In the genomic region with DNA sequence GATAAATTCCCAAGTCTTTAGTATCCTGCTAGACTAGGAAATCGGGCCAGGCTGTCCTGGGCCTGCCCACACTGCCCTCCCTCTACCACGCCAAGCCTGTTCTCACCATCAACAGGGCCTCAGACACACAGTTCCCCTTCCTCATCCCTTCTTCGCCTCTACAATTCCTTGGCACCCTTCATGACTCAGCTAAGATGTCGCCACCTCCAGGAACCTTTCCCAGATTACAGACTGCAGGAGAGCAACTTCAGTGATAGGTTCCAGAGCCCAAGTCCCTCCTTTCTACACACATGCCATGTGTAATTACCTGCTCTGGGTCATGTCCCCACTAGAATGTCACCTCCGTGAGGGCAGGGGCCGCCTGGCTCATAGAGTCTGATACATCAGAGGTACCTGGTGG, we compare ENCODE assay signal across 17 cellular contexts. TPM values are rescaled to one million over a fixed set of nuclear protein-coding genes. Genes with fewer than 3 reads are reported as not detected.
A peak's percentile ranks its signal among the peaks of the same experiment; 100 is the strongest.
DNase-seq lines count a peak whose midpoint lies in the region; ATAC-seq, FAIRE-seq and TF ChIP-seq lines count a peak whose summit lies in the region.
"Had no signal": no experiment of that assay in that cellular context is flagged by ENCODE, and none has a peak within 500 bp of the region (broad histone marks: within the 10 kb centered on the region; RNA-seq: fewer than 3 reads in every experiment).

No MANE protein-coding gene starts in this region.

- FAIRE-seq in K562 (lab: Jason Lieb, UNC): no peak
- FAIRE-seq: A549, HTR-8/SVneo had no signal

- CTCF ChIA-PET in HEK293 (lab: Yijun Ruan, JAX): interaction anchor here (2.2 kb wide), 1 partner anchor 32 kb away, joined by 7 read pairs; no protein-coding TSS in a partner anchor
- CTCF ChIA-PET in K562 (lab: Yijun Ruan, JAX; ENCODE audit: low intra/inter-chr PET ratio): no interaction called here

- H3K4me2 ChIP-seq in BLaER1 (peak overlapping the region; percentile 95), K562 (ENCODE audit: insufficient read depth, low read length) (no peak overlapping the region)
- H3K4me2 ChIP-seq: A549 had no signal

- H3K4me3 Mint-ChIP-seq in nephron progenitor cell: peak overlapping the region; percentile 16
- H3K4me3 Mint-ChIP-seq in effector memory CD8-positive, alpha-beta T cell: no peak overlapping the region
- H3K4me3 Mint-ChIP-seq: CD14-positive monocyte had no signal

- no peaks in the 10 kb centered on the region for H3K79me2 ChIP-seq in K562 (ENCODE audit: control insufficient read depth, insufficient read depth, low read length)

- H3K27ac ChIP-seq in BLaER1 (peak overlapping the region; percentile 93), HEK293 (ENCODE audit: extremely low read depth, low read depth, low read length) (no peak overlapping the region), K562 (ENCODE audit: extremely low read depth, low read depth, low read length) (no peak overlapping the region)
- H3K27ac ChIP-seq: A549, right lobe of liver, upper lobe of right lung had no signal

- peak overlapping the region; percentile 18 for H3K27ac Mint-ChIP-seq in nephron progenitor cell
- H3K27ac Mint-ChIP-seq in effector memory CD8-positive, alpha-beta T cell: no peak overlapping the region
- H3K27ac Mint-ChIP-seq: activated T-helper 2 cell treated with anti-CD3 and anti-CD28 coated beads, Interferon-gamma antibody, Interleukin-2, Interleukin-4, amounts not matched to agents 10 μg/mL and 5 μg/mL and 100 μg/mL, durations not matched to agents 14 hours and 24 hours and 36 hours had no signal

- in situ Hi-C loops in K562 (cut with MboI): no loop called here

- no peak for DNase-seq in K562 (ENCODE audit: extremely low read depth in 1 of 4, low spot score in 3 of 4)
- DNase-seq in nephron progenitor cell: no peak
- no peak for DNase-seq in effector memory CD8-positive, alpha-beta T cell
- DNase-seq in NCI-H2081 treated with DMSO at 0.1 percent for 48 hours (lab: John Stamatoyannopoulos, UW): no peak
- DNase-seq: central memory CD4-positive, alpha-beta T cell; effector memory CD4-positive, alpha-beta T cell; right lobe of liver; stimulated activated naive CD4-positive, alpha-beta T cell; upper lobe of right lung had no signal

- no peak for TF ChIP-seq RAD21 in K562 (CRISPR knock-in tag; conservative IDR thresholded peaks at IDR 0.05 in 1 of 2, IDR thresholded peaks at IDR 0.05 in 1 of 2)

- no peak for TF ChIP-seq EP300 in K562 (IDR thresholded peaks at IDR 0.05; ENCODE audit: low read length)

- intact Hi-C loops in K562 (cut with micrococcal nuclease): no loop called here

- H3K27me3 ChIP-seq in BLaER1: no peaks in the 10 kb centered on the region
- peaks cover 4 to 55% of the 10 kb centered on the region in 2 experiments; a peak in 4 of 5 replicates for H3K27me3 ChIP-seq in K562 (ENCODE audit: control insufficient read depth in 2 of 2, insufficient read depth in 2 of 2, low read length in 2 of 2)
- H3K27me3 ChIP-seq: right lobe of liver, upper lobe of right lung had no signal

- 12% methylated on average over 6 of the region's 6 CpGs for WGBS in K562 (ENCODE audit: insufficient coverage, low coverage, missing lambda C conversion rate)

- no TSS peak for BruUV-seq in K562 (replicated peaks; lab: Mats Ljungman, UMichigan)

- H3K9me3 Mint-ChIP-seq in nephron progenitor cell: no peaks in the 10 kb centered on the region
- no peaks in the 10 kb centered on the region for H3K9me3 Mint-ChIP-seq in effector memory CD8-positive, alpha-beta T cell
- H3K9me3 Mint-ChIP-seq: activated T-helper 2 cell treated with anti-CD3 and anti-CD28 coated beads, Interferon-gamma antibody, Interleukin-2, Interleukin-4, amounts not matched to agents 10 μg/mL and 5 μg/mL and 100 μg/mL, durations not matched to agents 14 hours and 24 hours and 36 hours; CD14-positive monocyte had no signal

- peaks cover 44% of the 10 kb centered on the region for H3K4me1 Mint-ChIP-seq in nephron progenitor cell
- peaks cover 16% of the 10 kb centered on the region in 2 donors for H3K4me1 Mint-ChIP-seq in effector memory CD8-positive, alpha-beta T cell (ENCODE audit: low read depth in 2 of 2)

- H3K36me3 Mint-ChIP-seq in nephron progenitor cell (ENCODE audit: low read depth): no peaks in the 10 kb centered on the region
- peaks cover 3% of the 10 kb centered on the region for H3K36me3 Mint-ChIP-seq in effector memory CD8-positive, alpha-beta T cell (ENCODE audit: insufficient read depth)
- H3K36me3 Mint-ChIP-seq: CD14-positive monocyte had no signal

- no peak overlapping the region for H2AFZ ChIP-seq in K562 (ENCODE audit: low read depth, low read length)

- peak overlapping the region; percentile 40; the same call in 1 of the 2 replicates for H3K4me3 ChIP-seq in BLaER1
- H3K4me3 ChIP-seq in HEK293 (ENCODE audit: low read depth, low read length): no peak overlapping the region
- H3K4me3 ChIP-seq in K562: no peak overlapping the region
- H3K4me3 ChIP-seq: A549, right lobe of liver, upper lobe of right lung had no signal

- POLR2A ChIA-PET in HEK293 (lab: Yijun Ruan, JAX): no interaction called here
- POLR2A ChIA-PET in K562 (lab: Yijun Ruan, JAX): interaction anchor here (0.6 to 2.4 kb wide), 5 partner anchors 11 to 31 kb away, joined by 3 to 9 read pairs (median 3); partner anchors contain the start of gene NFYC

- H3K27me3 Mint-ChIP-seq in nephron progenitor cell (ENCODE audit: low read depth, poor library complexity): peaks cover 4% of the 10 kb centered on the region
- no peaks in the 10 kb centered on the region for H3K27me3 Mint-ChIP-seq in effector memory CD8-positive, alpha-beta T cell

- H3K4me1 ChIP-seq in BLaER1 (peaks cover 84% of the 10 kb centered on the region), HEK293 (ENCODE audit: control insufficient read depth, insufficient read depth, low read length) (no peaks in the 10 kb centered on the region), K562 (replicated peaks in 1 of 2; ENCODE audit: control insufficient read depth in 2 of 2, insufficient read depth in 2 of 2, low read length in 2 of 2) (peaks cover 18 to 20% of the 10 kb centered on the region in 2 experiments)

- H3K36me3 ChIP-seq in BLaER1: peaks cover 22% of the 10 kb centered on the region; the same call in 1 of the 2 replicates
- H3K36me3 ChIP-seq in HEK293 (ENCODE audit: control insufficient read depth in 2 of 2, insufficient read depth in 1 of 2, low read length in 2 of 2): no peaks in the 10 kb centered on the region
- no peaks in the 10 kb centered on the region for H3K36me3 ChIP-seq in K562 (ENCODE audit: control insufficient read depth, insufficient read depth, low read length)
- H3K36me3 ChIP-seq: right lobe of liver, upper lobe of right lung had no signal

- H3K9ac ChIP-seq in BLaER1 (peak overlapping the region; percentile 77), K562 (ENCODE audit: insufficient read depth in 1 of 2, low read depth in 2 of 2, low read length in 2 of 2) (no peak overlapping the region)

- TF ChIP-seq CTCF in HEK293 (tag by site-specific recombination; IDR thresholded peaks at IDR 0.05) (peak; percentile 41; the same call in 1 of the 2 replicates), K562 (IDR thresholded peaks at IDR 0.05 in 2 of 3, conservative IDR thresholded peaks at IDR 0.05 in 1 of 3; ENCODE audit: insufficient read depth in 2 of 3, low read depth in 1 of 3, low read length in 3 of 3) (no peak), nephron progenitor cell (IDR thresholded peaks at IDR 0.05) (no peak)

- H4K20me1 ChIP-seq in BLaER1 (peaks cover 74% of the 10 kb centered on the region), K562 (replicated peaks; ENCODE audit: control insufficient read depth, insufficient read depth, low read length) (peaks cover 4% of the 10 kb centered on the region; the same call in 1 of the 2 replicates)

- ATAC-seq in K562 (no peak), GM19328 (IDR thresholded peaks at IDR 0.05; ENCODE audit: unreplicated experiment) (no peak), HG02840 (IDR thresholded peaks at IDR 0.05; ENCODE audit: low FRiP score, unreplicated experiment) (no peak)
- ATAC-seq in effector memory CD8-positive, alpha-beta T cell (replicated peaks): no peak
- ATAC-seq: A549, right lobe of liver, upper lobe of right lung had no signal

- H3K9me3 ChIP-seq in BLaER1 (no peaks in the 10 kb centered on the region), HEK293 (ENCODE audit: control insufficient read depth, insufficient read depth, low read depth, low read length) (no peaks in the 10 kb centered on the region), K562 (replicated peaks; ENCODE audit: control insufficient read depth, insufficient read depth, low read depth, low read length) (no peaks in the 10 kb centered on the region)
- H3K9me3 ChIP-seq: A549, right lobe of liver, upper lobe of right lung had no signal

- TF ChIP-seq POLR2A in K562 (conservative IDR thresholded peaks at IDR 0.05): no peak

- H3K9me1 ChIP-seq in K562 (ENCODE audit: control insufficient read depth, insufficient read depth, low read length): peaks cover 4% of the 10 kb centered on the region

RNA-seq across cellular contexts. Expression of gene RIMS3, which starts 3.3 kb away (rescaled TPM):
- 0.76 and 1.4 TPM in 2 replicates for total RNA-seq in K562 (2011; cell fraction: chromatin; rRNA removed; ENCODE audit: low replicate concordance)
- 0.66 and 0.67 TPM in 2 replicates for total RNA-seq in K562 (2011; cell fraction: nucleolus; rRNA removed)
- 0.73 and 0.76 TPM in 2 replicates for total RNA-seq in K562 (2011; cell fraction: nucleoplasm; rRNA removed)
- total RNA-seq in K562 (2014; rRNA removed) (0.59 and 0.82 TPM in 2 replicates), K562 (2014; rRNA removed; fragmentation: Illumina TruSeq; extraction: Trizol) (0.69 and 0.77 TPM in 2 replicates), K562 (2015; rRNA removed; fragmentation: Illumina TruSeq; extraction: Trizol) (0.38 and 0.47 TPM in 2 replicates), K562 (2021) (1.2 and 1.3 TPM in 2 replicates)
- polyA plus RNA-seq in K562 (2011; rRNA removed) (0.78 and 1.2 TPM in 2 replicates), K562 (2014; fragmentation: Illumina TruSeq; extraction: Trizol) (0.71 and 0.75 TPM in 2 replicates), K562 (2014; fragmentation: Nextera tagmentation; extraction: Ambion mirVana) (under 1 TPM; 0.06 to 0.15 TPM), K562 (2014; rRNA removed) (0.43 and 0.45 TPM in 2 replicates)
- polyA plus RNA-seq in K562 (2011; cell fraction: cytosol; rRNA removed): 0.97 and 1.3 TPM in 2 replicates
- polyA plus RNA-seq in K562 (2011; cell fraction: nucleus; rRNA removed): 1.9 and 2.7 TPM in 2 replicates
- 0.66 and 1.9 TPM in 2 replicates for polyA plus RNA-seq in K562 (2012)
- 1.2 and 1.3 TPM in 2 replicates for polyA minus RNA-seq in K562 (2011; rRNA and poly(A)+ RNA removed)
- polyA minus RNA-seq in K562 (2011; cell fraction: cytosol; rRNA and poly(A)+ RNA removed): 0.73 and 1.1 TPM in 2 replicates
- 0.40 and 0.56 TPM in 2 replicates for polyA minus RNA-seq in K562 (2011; cell fraction: nucleus; rRNA and poly(A)+ RNA removed)

RNA-seq across cellular contexts. Expression of gene NFYC, which starts 29.4 kb away (rescaled TPM):
- total RNA-seq in K562 (2011; cell fraction: chromatin; rRNA removed; ENCODE audit: low replicate concordance): 51.1 and 58.3 TPM in 2 replicates
- 43.8 and 43.9 TPM in 2 replicates for total RNA-seq in K562 (2011; cell fraction: nucleolus; rRNA removed)
- 49.1 and 60.1 TPM in 2 replicates for total RNA-seq in K562 (2011; cell fraction: nucleoplasm; rRNA removed)
- total RNA-seq in K562 (2014; rRNA removed) (41.1 and 44.2 TPM in 2 replicates), K562 (2014; rRNA removed; fragmentation: Illumina TruSeq; extraction: Trizol) (22.7 and 26.4 TPM in 2 replicates), K562 (2015; rRNA removed; fragmentation: Illumina TruSeq; extraction: Trizol) (31.2 and 31.4 TPM in 2 replicates), K562 (2021) (53.9 and 59.8 TPM in 2 replicates)
- polyA plus RNA-seq in K562 (2011; rRNA removed) (47.2 and 65.6 TPM in 2 replicates), K562 (2014; fragmentation: Illumina TruSeq; extraction: Trizol) (56.2 and 65.1 TPM in 2 replicates), K562 (2014; fragmentation: Nextera tagmentation; extraction: Ambion mirVana) (1 to 10 TPM; 4.8 to 7.2 TPM), K562 (2014; rRNA removed) (51.3 and 57.7 TPM in 2 replicates)
- 78.9 and 120 TPM in 2 replicates for polyA plus RNA-seq in K562 (2011; cell fraction: cytosol; rRNA removed)
- polyA plus RNA-seq in K562 (2011; cell fraction: nucleus; rRNA removed): 72.3 and 83.1 TPM in 2 replicates
- polyA plus RNA-seq in K562 (2012): 52.9 and 79.3 TPM in 2 replicates
- polyA minus RNA-seq in K562 (2011; rRNA and poly(A)+ RNA removed): 45.7 and 65.0 TPM in 2 replicates
- polyA minus RNA-seq in K562 (2011; cell fraction: cytosol; rRNA and poly(A)+ RNA removed): 38.9 and 49.7 TPM in 2 replicates
- 34.9 and 50.8 TPM in 2 replicates for polyA minus RNA-seq in K562 (2011; cell fraction: nucleus; rRNA and poly(A)+ RNA removed)
